ENCODE assay signal across 20 cellular contexts in the genomic region with DNA sequence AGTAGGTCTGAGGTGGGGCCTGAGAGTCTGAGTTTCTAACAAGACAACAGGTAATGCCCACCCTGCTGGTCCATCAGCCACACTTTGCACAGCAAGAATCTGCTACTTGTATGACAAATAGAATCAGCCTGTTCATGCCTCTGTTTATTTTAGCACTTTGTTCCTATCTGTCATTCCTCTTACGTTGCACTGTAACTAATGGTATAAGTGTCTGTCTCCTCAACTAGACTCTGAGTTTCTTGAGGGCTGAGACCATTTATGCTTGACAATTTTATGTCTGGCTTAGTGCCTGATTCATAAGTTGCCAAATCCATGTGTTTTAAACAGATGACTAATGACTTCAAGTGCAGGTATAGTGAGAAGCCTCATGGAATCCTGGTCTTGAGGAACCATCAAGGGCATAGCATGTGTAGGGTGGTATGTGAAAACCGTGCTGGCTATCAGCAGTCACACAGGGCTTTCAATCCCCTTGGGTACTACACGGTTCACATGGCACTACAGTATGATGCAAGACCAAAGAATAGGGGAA.
DNase-seq lines count a peak whose midpoint lies in the region; ATAC-seq, FAIRE-seq and TF ChIP-seq lines count a peak whose summit lies in the region.
"Had no signal": no experiment of that assay in that cellular context is flagged by ENCODE, and none has a peak within 500 bp of the region (broad histone marks: within the 10 kb centered on the region; RNA-seq: fewer than 3 reads in every experiment).

No MANE protein-coding gene starts in this region.

- H3K4ac ChIP-seq in trophoblast cell (ENCODE audit: low read depth, low read length): no peak overlapping the region

- H2AK5ac ChIP-seq in trophoblast cell (ENCODE audit: low read length): no peak overlapping the region

- H3K79me2 ChIP-seq in GM12878 (ENCODE audit: control insufficient read depth, insufficient read depth, low read length) (no peaks in the 10 kb centered on the region), trophoblast cell (ENCODE audit: control insufficient read depth, insufficient read depth, low read length, poor library complexity) (no peaks in the 10 kb centered on the region)

- no TSS peak for BruUV-seq in GM12878 (replicated peaks; lab: Mats Ljungman, UMichigan)

- H3K9ac ChIP-seq in GM12878 (ENCODE audit: control insufficient read depth, insufficient read depth, low read length) (no peak overlapping the region), trophoblast cell (ENCODE audit: low read length) (no peak overlapping the region)

- POLR2A ChIA-PET in GM12878 (lab: Charles Lee): no interaction called here

- SMC1A ChIA-PET in GM12878 (lab: Charles Lee; ENCODE audit: uncharacterized antibody, unreplicated experiment): no interaction called here

- peak; percentile 2 for DNase-seq in DMS53 (lab: John Stamatoyannopoulos, UW)
- no peak for DNase-seq in DMS53 treated with DMSO at 0.1 percent for 48 hours (lab: John Stamatoyannopoulos, UW; ENCODE audit: unreplicated experiment)
- peak; percentile 29 for DNase-seq in M059J (ENCODE audit: low read depth)
- DNase-seq in GM12878 (ENCODE audit: low read depth, low spot score): no peak
- DNase-seq in trophoblast cell: peak; percentile 60 to 69
- no peak for DNase-seq in DMS153 treated with DMSO at 0.1 percent for 48 hours (lab: John Stamatoyannopoulos, UW; ENCODE audit: unreplicated experiment)
- no peak for DNase-seq in head of caudate nucleus
- DNase-seq: BE2C; CD4-positive, alpha-beta T cell; DND-41; GF-D8; H9; NCI-H1417 treated with DMSO at 0.1 percent for 48 hours; NCI-H2081; NCI-H345; NCI-H526; PC-9 had no signal

- H3K14ac ChIP-seq in trophoblast cell (ENCODE audit: low read length): no peak overlapping the region

- 11% methylated on average over 3 of the region's 3 CpGs for WGBS in GM12878 (ENCODE audit: insufficient coverage, insufficient replicate concordance, low lambda C conversion rate, missing lambda C conversion rate)
- no CpG with 5 or more reads among the region's 3 CpGs for WGBS in trophoblast cell (ENCODE audit: extremely low coverage, insufficient coverage, insufficient read length)

- no peak for TF ChIP-seq CTCF in GM12878 (IDR thresholded peaks at IDR 0.05 in 2 of 3, conservative IDR thresholded peaks at IDR 0.05 in 1 of 3; ENCODE audit: control insufficient read depth in 2 of 3, extremely low read depth in 1 of 3, insufficient read depth in 1 of 3, low read depth in 3 of 3, low read length in 3 of 3)

- TF ChIP-seq EP300 in GM12878 (IDR thresholded peaks at IDR 0.05; ENCODE audit: borderline replicate concordance in 1 of 2, control insufficient read depth in 1 of 2, low read depth in 2 of 2, low read length in 2 of 2): no peak

- no peak overlapping the region for H3K23ac ChIP-seq in trophoblast cell (ENCODE audit: low read length)

- no peak overlapping the region for H3K18ac ChIP-seq in trophoblast cell (ENCODE audit: low read length)

- no peak for TF ChIP-seq POLR2A in GM12878 (IDR thresholded peaks at IDR 0.05; ENCODE audit: low read depth, low read length)

- TF ChIP-seq RAD21 in GM12878 (IDR thresholded peaks at IDR 0.05; ENCODE audit: insufficient read depth, low read depth, low read length): no peak

- in situ Hi-C loops in GM12878 (cut with MboI): no loop called here

- no peak for ATAC-seq in GM12878
- ATAC-seq in GM21367 (IDR thresholded peaks at IDR 0.05; ENCODE audit: unreplicated experiment): no peak

- FAIRE-seq in GM12878 (lab: Jason Lieb, UNC): no peak

- H3K27ac ChIP-seq in GM12878 (ENCODE audit: control insufficient read depth, insufficient read depth) (no peak overlapping the region), trophoblast cell (ENCODE audit: low read depth, low read length) (no peak overlapping the region)
- H3K27ac ChIP-seq: 22Rv1, HL-60, PC-9 had no signal

- H3K79me1 ChIP-seq in trophoblast cell (ENCODE audit: low read length): no peaks in the 10 kb centered on the region

- H2AFZ ChIP-seq in GM12878 (ENCODE audit: control insufficient read depth, low read depth, low read length) (no peak overlapping the region), trophoblast cell (ENCODE audit: insufficient read depth, low read length, poor library complexity) (no peak overlapping the region)
- H2AFZ ChIP-seq: PC-9 had no signal

- H2BK12ac ChIP-seq in trophoblast cell (ENCODE audit: low read length): no peak overlapping the region

- no peaks in the 10 kb centered on the region for H4K20me1 ChIP-seq in GM12878 (ENCODE audit: control insufficient read depth, insufficient read depth)

- H2BK5ac ChIP-seq in trophoblast cell (ENCODE audit: low read depth, low read length, poor library complexity): no peak overlapping the region

- RAD21 ChIA-PET in GM12878 (lab: Charles Lee; ENCODE audit: unreplicated experiment): no interaction called here

- H3K9me3 ChIP-seq in GM12878 (replicated peaks; ENCODE audit: control insufficient read depth, insufficient read depth, low read length): no peaks in the 10 kb centered on the region; the same call in 2 of the 3 replicates
- no peaks in the 10 kb centered on the region for H3K9me3 ChIP-seq in trophoblast cell (ENCODE audit: insufficient read depth, low read depth, low read length)
- H3K9me3 ChIP-seq: BE2C had no signal

- no peak overlapping the region for H4K91ac ChIP-seq in trophoblast cell (ENCODE audit: low read depth, low read length)

- H3K4me1 ChIP-seq in GM12878 (ENCODE audit: control insufficient read depth, insufficient read depth, low read length) (no peaks in the 10 kb centered on the region), trophoblast cell (ENCODE audit: control insufficient read depth in 1 of 2, insufficient read depth in 2 of 2, low read length in 2 of 2) (no peaks in the 10 kb centered on the region)
- H3K4me1 ChIP-seq: BE2C had no signal

- CTCF ChIA-PET in GM12878 (lab: Yijun Ruan, JAX): no interaction called here

- H4K12ac ChIP-seq in trophoblast cell (ENCODE audit: low read depth, low read length): no peak overlapping the region

- H2BK120ac ChIP-seq in trophoblast cell (ENCODE audit: insufficient read depth, low read length, poor library complexity): no peak overlapping the region

- no peaks in the 10 kb centered on the region for H3K27me3 ChIP-seq in GM12878 (replicated peaks in 1 of 2; ENCODE audit: control insufficient read depth in 2 of 2, insufficient read depth in 2 of 2, low read length in 1 of 2)
- H3K27me3 ChIP-seq in trophoblast cell (ENCODE audit: insufficient read depth, low read length): no peaks in the 10 kb centered on the region
- H3K27me3 ChIP-seq: BE2C had no signal

- H3K4me2 ChIP-seq in GM12878 (ENCODE audit: control insufficient read depth, insufficient read depth) (no peak overlapping the region), trophoblast cell (ENCODE audit: low read length) (no peak overlapping the region)
- H3K4me2 ChIP-seq: PC-9 had no signal

- no peaks in the 10 kb centered on the region for H3K36me3 ChIP-seq in GM12878 (ENCODE audit: control insufficient read depth in 2 of 2, insufficient read depth in 2 of 2, low read length in 1 of 2)
- H3K36me3 ChIP-seq in trophoblast cell (ENCODE audit: control insufficient read depth in 1 of 2, insufficient read depth in 2 of 2, low read length in 2 of 2): no peaks in the 10 kb centered on the region
- H3K36me3 ChIP-seq: BE2C had no signal

- no peak overlapping the region for H4K8ac ChIP-seq in trophoblast cell (ENCODE audit: low read depth, low read length)

- H3K4me3 ChIP-seq in GM12878 (no peak overlapping the region), trophoblast cell (ENCODE audit: low read depth, low read length) (no peak overlapping the region)
- H3K4me3 ChIP-seq: PC-9 had no signal

- intact Hi-C loops in GM12878 (cut with micrococcal nuclease; ENCODE audit: unreplicated experiment): no loop called here
- intact Hi-C loops in head of caudate nucleus (cut with DNase I): no loop called here

TF ChIP-seq in GM12878, 131 proteins besides CTCF, POLR2A, EP300 and RAD21:
- TF ChIP-seq MTA2 (IDR thresholded peaks at IDR 0.05; ENCODE audit: low read depth) (no peak), MEF2B (IDR thresholded peaks at IDR 0.05; ENCODE audit: partially characterized antibody, poor library complexity, severe bottlenecking) (peak; percentile 88), ASH2L (IDR thresholded peaks at IDR 0.05; ENCODE audit: borderline replicate concordance, low read depth) (no peak), YY1 (IDR thresholded peaks at IDR 0.05; ENCODE audit: low read depth, low read length) (no peak), MYB (IDR thresholded peaks at IDR 0.05; ENCODE audit: borderline replicate concordance, low read depth, low read length) (no peak), STAT3 (IDR thresholded peaks at IDR 0.05; ENCODE audit: low read depth, low read length) (no peak), SMC3 (IDR thresholded peaks at IDR 0.05; ENCODE audit: borderline replicate concordance, low read length) (no peak), HDGF (IDR thresholded peaks at IDR 0.05) (no peak), HDAC6 (IDR thresholded peaks at IDR 0.05; ENCODE audit: unreplicated experiment) (no peak), FOXM1 (IDR thresholded peaks at IDR 0.05; ENCODE audit: low read depth, low read length) (no peak), GATAD2B (conservative IDR thresholded peaks at IDR 0.05; ENCODE audit: low read depth) (no peak), CHD1 (IDR thresholded peaks at IDR 0.05; ENCODE audit: low read depth, low read length) (no peak)
- TF ChIP-seq, protein P1, sequence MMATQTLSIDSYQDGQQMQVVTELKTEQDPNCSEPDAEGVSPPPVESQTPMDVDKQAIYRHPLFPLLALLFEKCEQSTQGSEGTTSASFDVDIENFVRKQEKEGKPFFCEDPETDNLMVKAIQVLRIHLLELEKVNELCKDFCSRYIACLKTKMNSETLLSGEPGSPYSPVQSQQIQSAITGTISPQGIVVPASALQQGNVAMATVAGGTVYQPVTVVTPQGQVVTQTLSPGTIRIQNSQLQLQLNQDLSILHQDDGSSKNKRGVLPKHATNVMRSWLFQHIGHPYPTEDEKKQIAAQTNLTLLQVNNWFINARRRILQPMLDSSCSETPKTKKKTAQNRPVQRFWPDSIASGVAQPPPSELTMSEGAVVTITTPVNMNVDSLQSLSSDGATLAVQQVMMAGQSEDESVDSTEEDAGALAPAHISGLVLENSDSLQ (IDR thresholded peaks at IDR 0.05): no peak
- TF ChIP-seq, protein P2, sequence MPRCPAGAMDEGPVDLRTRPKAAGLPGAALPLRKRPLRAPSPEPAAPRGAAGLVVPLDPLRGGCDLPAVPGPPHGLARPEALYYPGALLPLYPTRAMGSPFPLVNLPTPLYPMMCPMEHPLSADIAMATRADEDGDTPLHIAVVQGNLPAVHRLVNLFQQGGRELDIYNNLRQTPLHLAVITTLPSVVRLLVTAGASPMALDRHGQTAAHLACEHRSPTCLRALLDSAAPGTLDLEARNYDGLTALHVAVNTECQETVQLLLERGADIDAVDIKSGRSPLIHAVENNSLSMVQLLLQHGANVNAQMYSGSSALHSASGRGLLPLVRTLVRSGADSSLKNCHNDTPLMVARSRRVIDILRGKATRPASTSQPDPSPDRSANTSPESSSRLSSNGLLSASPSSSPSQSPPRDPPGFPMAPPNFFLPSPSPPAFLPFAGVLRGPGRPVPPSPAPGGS (IDR thresholded peaks at IDR 0.05; ENCODE audit: borderline replicate concordance, insufficient read depth, low read depth, low read length, poor library complexity, severe bottlenecking): peak; percentile 17

Comparison
In these comparisons a context has a peak if more than half of its experiments do, and no peak if none do; other contexts are left out.
1. DNase-seq: peak in DMS53 (single experiment), M059J (single experiment) and trophoblast cell (2 of 2); none in DMS53 treated with DMSO at 0.1 percent for 48 hours (single experiment), GM12878 (single experiment), DMS153 treated with DMSO at 0.1 percent for 48 hours (single experiment) and head of caudate nucleus (0 of 42).